12 cellular contexts compared by ENCODE assay signal in genomic region chr17:79792984-79793923, GRCh38. TPM values are rescaled to one million over a fixed set of nuclear protein-coding genes. Genes with fewer than 3 reads are reported as not detected.
DNase-seq lines count a peak whose midpoint lies in the region; ATAC-seq and TF ChIP-seq lines count a peak whose summit lies in the region.
"Had no signal": no experiment of that assay in that cellular context is flagged by ENCODE, and none has a peak within 500 bp of the region (broad histone marks: within the 10 kb centered on the region; RNA-seq: fewer than 3 reads in every experiment).

No MANE protein-coding gene starts in this region.

- in situ Hi-C loops in astrocyte of the cerebellum (cut with HindIII; ENCODE audit: low sequenced_read_pairs) = no loop called here

- peaks cover 33% of the 10 kb centered on the region for H3K27me3 ChIP-seq in thoracic aorta (replicated peaks; ENCODE audit: insufficient read depth)

- H3K4me3 ChIP-seq in astrocyte of the cerebellum (ENCODE audit: low read depth, low read length) = peak overlapping the region; percentile 36
- peak overlapping the region; percentile 66 for H3K4me3 ChIP-seq in thoracic aorta

- H3K4me1 ChIP-seq in thoracic aorta (ENCODE audit: control insufficient read depth in 1 of 2, low read depth in 2 of 2) = peaks cover 20 to 32% of the 10 kb centered on the region in 2 donors

- H3K27ac ChIP-seq in thoracic aorta = no peak overlapping the region

- H3K9me3 ChIP-seq in thoracic aorta = no peaks in the 10 kb centered on the region
- H3K9me3 ChIP-seq: BE2C had no signal

- no peaks in the 10 kb centered on the region for H3K36me3 ChIP-seq in thoracic aorta

- ATAC-seq in thoracic aorta (ENCODE audit: insufficient number of reproducible peaks, low FRiP score, low read depth) (no peak), HG03565 (IDR thresholded peaks at IDR 0.05; ENCODE audit: unreplicated experiment) (no peak), GM21737 (IDR thresholded peaks at IDR 0.05; ENCODE audit: unreplicated experiment) (no peak)

- DNase-seq in NCI-H748 (lab: John Stamatoyannopoulos, UW; ENCODE audit: unreplicated experiment) (peak; percentile 43), NCI-H748 treated with DMSO at 0.1 percent for 48 hours (lab: John Stamatoyannopoulos, UW) (no peak), astrocyte of the cerebellum (ENCODE audit: low read depth) (no peak), islet precursor cell (peak; percentile 79), thoracic aorta (ENCODE audit: low spot score) (no peak), HPDE6-E6E7 (ENCODE audit: extremely low spot score) (no peak)
- DNase-seq: activated T-cell treated with anti-CD3 and anti-CD28 coated beads, Interleukin-2, amount 50 U/mL, for 1 hour; foreskin melanocyte; stimulated activated CD4-positive, alpha-beta T cell treated with anti-CD3 and anti-CD28 coated beads, Interleukin-2, amount 100 ng/mL, for 48 hours had no signal

- TF ChIP-seq CTCF in astrocyte of the cerebellum (IDR thresholded peaks at IDR 0.05; ENCODE audit: low read depth, low read length, missing control alignments) = no peak
- no peak for TF ChIP-seq CTCF in thoracic aorta (IDR thresholded peaks at IDR 0.05)

RNA-seq across cellular contexts. Expression of gene CBX8, which starts 3.6 kb away (rescaled TPM):
- 1 to 10 TPM in 1 of 2 donors, under 1 TPM in 1; 0.71 to 7.4 TPM for total RNA-seq in thoracic aorta

RNA-seq across cellular contexts. Expression of gene CBX2, which starts 15.3 kb away (rescaled TPM):
- under 1 TPM in 1 of 2 donors, not detected in 1; 0.14 TPM for total RNA-seq in thoracic aorta

RNA-seq across cellular contexts. Expression of gene CBX4, which starts 46.0 kb away (rescaled TPM):
- 10 to 100 TPM in 1 of 2 donors, 1 to 10 TPM in 1; 6.2 to 10.4 TPM for total RNA-seq in thoracic aorta

Comparison
In these comparisons a context has a peak if more than half of its experiments do, and no peak if none do; other contexts are left out.
1. DNase-seq: peak in NCI-H748 (single experiment) and islet precursor cell (single experiment); none in NCI-H748 treated with DMSO at 0.1 percent for 48 hours (single experiment), astrocyte of the cerebellum (single experiment), thoracic aorta (single experiment) and HPDE6-E6E7 (single experiment).